ENCODE assay signal across 16 cellular contexts in the genomic region with DNA sequence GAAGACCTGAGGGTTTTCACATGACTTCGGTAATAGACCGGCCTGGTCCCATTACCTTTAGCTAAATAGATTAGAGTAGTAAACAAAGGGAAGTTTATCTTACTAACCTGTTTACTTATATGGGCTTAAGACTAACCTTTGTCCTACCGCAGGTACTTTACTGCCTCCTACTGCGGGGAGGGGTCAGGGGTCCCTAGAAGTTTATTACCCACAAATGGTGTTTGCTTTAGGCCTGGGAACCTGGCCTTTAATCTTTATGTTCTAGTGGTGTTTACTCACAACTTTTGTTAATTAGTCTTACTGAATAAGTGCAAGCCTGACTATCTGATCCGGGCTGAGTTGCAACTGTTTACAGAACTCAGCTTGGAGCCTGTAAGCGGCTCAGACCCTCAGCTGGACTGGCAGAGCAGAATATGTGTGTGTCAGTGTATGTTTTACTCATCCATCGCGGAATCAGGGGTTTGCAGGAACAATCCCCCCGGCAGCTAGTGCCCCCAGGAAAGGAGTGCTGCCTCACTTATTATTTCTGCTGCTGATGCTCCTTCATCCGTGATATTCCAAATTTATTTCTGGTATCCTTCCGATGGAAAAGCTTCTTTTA.
"Had no signal": no experiment of that assay in that cellular context is flagged by ENCODE, and none has a peak within 500 bp of the region (broad histone marks: within the 10 kb centered on the region; RNA-seq: fewer than 3 reads in every experiment).

No MANE protein-coding gene starts in this region.

- H3K4me3 Mint-ChIP-seq: activated CD4-positive, alpha-beta memory T cell treated with anti-CD3 and anti-CD28 coated beads for 36 hours; activated naive CD8-positive, alpha-beta T cell treated with anti-CD3 and anti-CD28 coated beads for 36 hours; activated T-cell treated with anti-CD3 and anti-CD28 coated beads, Interleukin-2, amount 50 U/mL, for 4 hours; natural killer cell treated with Interleukin-12 subunit alpha and Interleukin-12 subunit beta and Interleukin-15 and Interleukin-18, amount 100 ng/mL, for 72 hours had no signal

- H3K27me3 ChIP-seq: brain microvascular endothelial cell, esophagus squamous epithelium, ovary, vagina had no signal

- H3K27me3 Mint-ChIP-seq: activated CD4-positive, alpha-beta memory T cell treated with anti-CD3 and anti-CD28 coated beads for 36 hours; activated naive CD8-positive, alpha-beta T cell treated with anti-CD3 and anti-CD28 coated beads for 36 hours; natural killer cell treated with Interleukin-12 subunit alpha and Interleukin-12 subunit beta and Interleukin-15 and Interleukin-18, amount 100 ng/mL, for 72 hours had no signal

- H3K4me3 ChIP-seq: esophagus squamous epithelium, ovary, vagina had no signal

- H3K27ac ChIP-seq: brain microvascular endothelial cell, esophagus squamous epithelium, ovary, vagina had no signal

- H3K36me3 Mint-ChIP-seq: activated CD4-positive, alpha-beta memory T cell treated with anti-CD3 and anti-CD28 coated beads for 36 hours; activated naive CD8-positive, alpha-beta T cell treated with anti-CD3 and anti-CD28 coated beads for 36 hours; natural killer cell treated with Interleukin-12 subunit alpha and Interleukin-12 subunit beta and Interleukin-15 and Interleukin-18, amount 100 ng/mL, for 72 hours had no signal

- H3K4me1 Mint-ChIP-seq: activated naive CD8-positive, alpha-beta T cell treated with anti-CD3 and anti-CD28 coated beads for 36 hours had no signal

- H3K4me1 ChIP-seq: esophagus squamous epithelium, vagina had no signal

- H3K9me3 Mint-ChIP-seq: activated naive CD8-positive, alpha-beta T cell treated with anti-CD3 and anti-CD28 coated beads for 36 hours; activated T-cell treated with anti-CD3 and anti-CD28 coated beads, Interleukin-2, amount 50 U/mL, for 4 hours; natural killer cell treated with Interleukin-12 subunit alpha and Interleukin-12 subunit beta and Interleukin-15 and Interleukin-18, amount 100 ng/mL, for 72 hours had no signal

- H3K36me3 ChIP-seq: brain microvascular endothelial cell, esophagus squamous epithelium, ovary, vagina had no signal

- H3K27ac Mint-ChIP-seq: activated CD4-positive, alpha-beta memory T cell treated with anti-CD3 and anti-CD28 coated beads for 36 hours; activated naive CD8-positive, alpha-beta T cell treated with anti-CD3 and anti-CD28 coated beads for 36 hours; natural killer cell treated with Interleukin-12 subunit alpha and Interleukin-12 subunit beta and Interleukin-15 and Interleukin-18, amount 100 ng/mL, for 72 hours had no signal

- DNase-seq: activated CD4-positive, alpha-beta memory T cell treated with anti-CD3 and anti-CD28 coated beads for 36 hours; activated effector memory CD4-positive, alpha-beta T cell treated with anti-CD3 and anti-CD28 coated beads, Interleukin-2, amount 50 U/mL, for 16 hours; activated naive CD8-positive, alpha-beta T cell treated with anti-CD3 and anti-CD28 coated beads for 36 hours; activated T-cell treated with anti-CD3 and anti-CD28 coated beads, Interleukin-2, amount 50 U/mL, for 4 hours; brain microvascular endothelial cell; cerebellar nuclear complex; esophagus squamous epithelium; foreskin fibroblast; glutamatergic neuron; mammary epithelial cell; ovary; stimulated activated CD4-positive, alpha-beta T cell treated with anti-CD3 and anti-CD28 coated beads, Interleukin-15, amount 100 ng/mL, for 24 hours; T1000 had no signal

- H3K9me3 ChIP-seq: esophagus squamous epithelium, vagina had no signal

- ATAC-seq: activated T-cell treated with anti-CD3 and anti-CD28 coated beads, Interleukin-2, amount 50 U/mL, for 4 hours; left lobe of liver; natural killer cell treated with Interleukin-12 subunit alpha and Interleukin-12 subunit beta and Interleukin-15 and Interleukin-18, amount 100 ng/mL, for 72 hours had no signal
